ENCODE assay signal across 1 cellular context in the genomic region with DNA sequence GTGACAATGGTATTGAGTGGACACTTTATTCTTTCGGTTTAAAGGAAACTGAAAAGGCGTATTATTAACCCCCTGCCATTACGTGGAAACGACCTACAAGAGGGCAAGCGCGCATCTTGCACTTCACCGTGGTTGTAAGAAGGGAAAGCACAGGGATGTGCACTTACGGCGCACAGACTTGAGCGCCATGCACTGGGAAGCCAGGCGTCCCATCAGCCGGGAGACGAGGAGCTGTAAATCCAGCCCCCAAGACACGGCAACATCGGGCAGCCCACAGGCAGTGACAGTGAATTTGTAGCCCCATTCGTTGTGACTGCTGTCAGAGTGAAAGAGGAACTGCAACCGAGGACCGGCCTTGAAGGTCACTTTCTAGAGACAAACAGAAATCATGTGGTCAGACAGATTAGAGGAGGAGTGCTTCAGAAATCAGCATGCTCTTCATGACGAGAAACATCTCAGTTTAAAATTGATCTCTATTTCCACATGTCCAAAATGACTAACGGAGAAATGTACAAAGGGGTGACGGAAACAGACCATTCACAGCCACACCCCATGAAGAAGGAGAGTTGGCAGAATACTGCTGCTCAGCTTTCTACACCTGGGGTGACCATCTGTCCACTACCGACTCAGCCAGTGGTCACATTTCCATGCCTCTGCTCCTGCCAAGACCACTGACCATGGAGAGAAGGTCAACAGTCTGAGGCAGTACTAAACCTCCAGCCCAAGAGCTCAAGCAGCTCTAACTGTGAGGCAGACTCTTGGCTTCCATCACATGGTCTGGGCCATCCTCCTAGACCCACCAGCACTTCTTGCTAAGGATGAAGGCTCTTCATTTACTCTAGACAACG.
TF ChIP-seq lines count a peak whose summit lies in the region.

No MANE protein-coding gene starts in this region.

TF ChIP-seq in HepG2, 621 proteins besides CTCF, POLR2A, EP300 and RAD21 (continued from another document):
- TF ChIP-seq, protein P1, sequence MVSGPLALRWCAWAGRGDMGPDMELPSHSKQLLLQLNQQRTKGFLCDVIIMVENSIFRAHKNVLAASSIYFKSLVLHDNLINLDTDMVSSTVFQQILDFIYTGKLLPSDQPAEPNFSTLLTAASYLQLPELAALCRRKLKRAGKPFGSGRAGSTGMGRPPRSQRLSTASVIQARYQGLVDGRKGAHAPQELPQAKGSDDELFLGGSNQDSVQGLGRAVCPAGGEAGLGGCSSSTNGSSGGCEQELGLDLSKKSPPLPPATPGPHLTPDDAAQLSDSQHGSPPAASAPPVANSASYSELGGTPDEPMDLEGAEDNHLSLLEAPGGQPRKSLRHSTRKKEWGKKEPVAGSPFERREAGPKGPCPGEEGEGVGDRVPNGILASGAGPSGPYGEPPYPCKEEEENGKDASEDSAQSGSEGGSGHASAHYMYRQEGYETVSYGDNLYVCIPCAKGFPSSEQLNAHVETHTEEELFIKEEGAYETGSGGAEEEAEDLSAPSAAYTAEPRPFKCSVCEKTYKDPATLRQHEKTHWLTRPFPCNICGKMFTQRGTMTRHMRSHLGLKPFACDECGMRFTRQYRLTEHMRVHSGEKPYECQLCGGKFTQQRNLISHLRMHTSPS (CRISPR knock-in tag; IDR thresholded peaks at IDR 0.05; ENCODE audit: low read depth) = no peak
